ENCODE assay signal across 1 cellular context in the genomic region with DNA sequence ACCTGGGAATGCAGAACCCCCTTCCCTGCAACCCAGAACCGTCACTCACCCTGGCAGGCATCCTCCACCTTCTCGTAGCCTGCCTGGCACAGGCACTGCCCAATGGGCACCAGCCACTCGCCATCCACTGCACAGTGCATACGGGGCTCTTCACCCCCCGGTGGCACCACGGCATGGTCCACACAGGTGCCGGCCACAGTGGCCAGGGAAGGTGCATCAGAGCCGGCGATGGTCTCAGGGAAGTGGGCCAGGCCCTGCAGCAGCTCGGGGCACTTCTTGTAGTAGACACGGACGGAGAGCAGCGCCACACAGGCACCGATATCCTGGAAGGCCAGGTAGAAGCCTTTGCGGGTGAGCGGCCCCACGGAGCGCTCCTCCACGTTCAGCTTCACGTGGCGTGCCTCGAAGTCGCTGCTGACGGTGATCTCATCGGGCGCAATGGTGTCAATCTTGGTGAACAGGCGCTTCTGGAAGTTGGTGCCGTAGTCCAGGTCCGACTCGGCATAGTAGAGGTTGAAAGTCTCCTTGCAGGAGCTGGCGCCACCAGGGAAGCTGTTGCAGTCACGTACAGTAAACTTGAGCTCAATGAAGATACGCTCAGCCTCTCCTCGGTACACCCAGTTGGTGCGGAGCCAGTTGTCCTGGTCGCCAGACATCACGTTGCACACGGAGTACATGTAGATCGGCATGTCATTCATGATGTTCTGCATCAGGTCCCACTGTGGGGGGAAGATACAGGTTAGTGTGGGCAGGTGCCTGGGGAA.
TF ChIP-seq lines count a peak whose summit lies in the region.

No MANE protein-coding gene starts in this region.

TF ChIP-seq in WTC11, 78 proteins besides CTCF, POLR2A, EP300 and RAD21 (continued from another document):
- TF ChIP-seq, protein P1, sequence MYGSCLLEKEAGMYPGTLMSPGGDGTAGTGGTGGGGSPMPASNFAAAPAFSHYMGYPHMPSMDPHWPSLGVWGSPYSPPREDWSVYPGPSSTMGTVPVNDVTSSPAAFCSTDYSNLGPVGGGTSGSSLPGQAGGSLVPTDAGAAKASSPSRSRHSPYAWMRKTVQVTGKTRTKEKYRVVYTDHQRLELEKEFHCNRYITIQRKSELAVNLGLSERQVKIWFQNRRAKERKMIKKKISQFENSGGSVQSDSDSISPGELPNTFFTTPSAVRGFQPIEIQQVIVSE (CRISPR knock-in tag; IDR thresholded peaks at IDR 0.05; ENCODE audit: borderline replicate concordance) = no peak
